In the genomic region with DNA sequence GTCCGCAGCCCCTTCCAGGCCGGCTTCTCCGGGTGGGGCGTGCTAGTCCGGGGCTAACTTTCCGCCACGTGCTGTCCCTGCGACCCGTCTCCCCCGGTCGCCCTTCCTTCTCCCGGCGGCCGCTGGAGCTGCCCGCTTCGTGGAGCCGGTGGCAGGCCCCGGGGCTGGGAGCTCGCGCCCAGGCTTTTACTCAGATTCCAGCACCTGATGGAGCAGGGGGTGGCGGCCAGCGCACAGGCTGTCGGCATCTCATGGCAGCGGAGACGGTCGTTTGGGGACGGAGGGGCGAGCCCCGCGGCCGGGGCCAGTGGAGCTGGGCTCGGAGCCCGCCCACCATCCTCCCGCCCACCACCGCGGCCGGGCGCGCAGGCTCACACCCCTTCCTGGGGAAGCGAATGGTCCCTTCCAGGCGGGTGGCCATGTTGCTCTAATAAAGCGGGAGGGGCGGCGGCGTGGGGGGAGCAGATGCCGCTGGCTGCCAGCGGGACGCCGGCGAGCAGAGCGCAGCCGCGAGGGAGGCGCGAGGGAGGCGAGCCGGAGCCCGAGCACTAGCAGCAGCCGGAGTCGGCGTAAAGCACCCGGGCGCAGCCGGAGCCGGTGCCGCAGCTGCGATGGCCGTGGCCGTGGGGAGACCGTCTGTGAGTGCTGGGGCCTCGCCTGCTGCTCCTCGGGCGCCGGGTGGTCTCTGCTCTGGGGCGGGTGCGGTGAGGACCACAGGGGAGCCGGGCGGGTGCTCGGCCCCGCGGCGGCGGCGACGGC, we compare ENCODE assay signal across 8 cellular contexts. TPM values are rescaled to one million over a fixed set of nuclear protein-coding genes. Genes with fewer than 3 reads are reported as not detected.
DNase-seq lines count a peak whose midpoint lies in the region; ATAC-seq and FAIRE-seq lines count a peak whose summit lies in the region.

TSS of gene SEPTIN11 (plus strand) at position 460 of the 759 bp plus-strand sequence. CDS start at position 612, 152 bp downstream.

- H3K4me1 ChIP-seq in NT2/D1 (ENCODE audit: insufficient read depth, insufficient read length) = no peaks in the 10 kb centered on the region
- no peaks in the 10 kb centered on the region for H3K4me1 ChIP-seq in endocrine pancreas (ENCODE audit: control insufficient read depth, insufficient read depth, low read length)
- peaks cover 12% of the 10 kb centered on the region for H3K4me1 ChIP-seq in mesodermal cell (ENCODE audit: control insufficient read depth, insufficient read depth, low read length, poor library complexity, severe bottlenecking)

- 0 to 1% methylated on average over 49 to 59 of the region's 85 CpGs for WGBS in mesodermal cell (ENCODE audit: insufficient coverage in 2 of 2), 2 experiments

- FAIRE-seq in HTR-8/SVneo (lab: Jason Lieb, UNC) = peak; percentile 82

- no peaks in the 10 kb centered on the region for H3K27me3 ChIP-seq in NT2/D1 (ENCODE audit: insufficient read depth, insufficient read length)
- no peaks in the 10 kb centered on the region for H3K27me3 ChIP-seq in endocrine pancreas (ENCODE audit: control insufficient read depth, insufficient read depth, low read length)

- H3K27ac ChIP-seq in mesodermal cell (ENCODE audit: low read depth, low read length, severe bottlenecking) = peak within 1 kb of the TSS; percentile 90

- peak within 1 kb of the TSS; percentile 88 for H3K9ac ChIP-seq in NT2/D1 (ENCODE audit: insufficient read length, low read depth)
- peak within 1 kb of the TSS; percentile 82 for H3K9ac ChIP-seq in endocrine pancreas (ENCODE audit: control insufficient read depth, insufficient read depth, low read length)

- H3K9me3 ChIP-seq in NT2/D1 (ENCODE audit: insufficient read depth, low read length) = no peaks in the 10 kb centered on the region
- no peaks in the 10 kb centered on the region for H3K9me3 ChIP-seq in endocrine pancreas (ENCODE audit: control insufficient read depth, low read length)
- H3K9me3 ChIP-seq in mesodermal cell (ENCODE audit: control insufficient read depth, low read length) = no peaks in the 10 kb centered on the region

- DNase-seq in COR-L47 (lab: John Stamatoyannopoulos, UW) = peak; percentile 92
- peak; percentile 73 for DNase-seq in HTR-8/SVneo (ENCODE audit: insufficient read length, low spot score)
- DNase-seq in NT2/D1 (ENCODE audit: low read depth, low spot score) = peak; percentile 75
- DNase-seq in activated CD8-positive, alpha-beta memory T cell treated with anti-CD3 and anti-CD28 coated beads, Interleukin-2, amount 50 U/mL, for 1 hour (ENCODE audit: extremely low read depth) = peak; percentile 77
- DNase-seq in stimulated activated CD8-positive, alpha-beta memory T cell treated with anti-CD3 and anti-CD28 coated beads, Interleukin-15, amount 100 ng/mL, for 24 hours (ENCODE audit: low read depth) = peak; percentile 52

- peaks cover 38% of the 10 kb centered on the region for H3K36me3 ChIP-seq in NT2/D1 (ENCODE audit: insufficient read depth, insufficient read length, low read length)
- no peaks in the 10 kb centered on the region for H3K36me3 ChIP-seq in endocrine pancreas (ENCODE audit: control insufficient read depth, insufficient read depth, low read length)
- H3K36me3 ChIP-seq in mesodermal cell (ENCODE audit: control insufficient read depth, insufficient read depth, low read length) = peaks cover 45% of the 10 kb centered on the region

- ATAC-seq in GM21381 (IDR thresholded peaks at IDR 0.05; ENCODE audit: unreplicated experiment) = peak; percentile 63

- peak within 1 kb of the TSS; percentile 76 for H3K4me3 ChIP-seq in NT2/D1 (ENCODE audit: insufficient read length, low read depth)
- H3K4me3 ChIP-seq in endocrine pancreas (ENCODE audit: control insufficient read depth, insufficient read depth, low read length) = peak within 1 kb of the TSS; percentile 8
- H3K4me3 ChIP-seq in mesodermal cell (ENCODE audit: extremely low read depth, insufficient read depth, low read length, poor library complexity, severe bottlenecking) = peak within 1 kb of the TSS; percentile 99

RNA-seq across cellular contexts. Expression of gene SEPTIN11, which starts in this region (rescaled TPM):
- 294 TPM for polyA plus RNA-seq in mesodermal cell (2013, experiment 1 of 2)
- 302 TPM for polyA plus RNA-seq in mesodermal cell (2013, experiment 2 of 2)

Comparison
In these comparisons a context has a peak if more than half of its experiments do, and no peak if none do; other contexts are left out.
1. Peak in every context shown above with its lines: DNase-seq, ATAC-seq, H3K4me3 ChIP-seq and H3K27ac ChIP-seq.
2. H3K4me3 ChIP-seq: peak in every context shown above with its lines; median percentile 99 in mesodermal cell; 76 in NT2/D1; 8 in endocrine pancreas.